In the genomic region with DNA sequence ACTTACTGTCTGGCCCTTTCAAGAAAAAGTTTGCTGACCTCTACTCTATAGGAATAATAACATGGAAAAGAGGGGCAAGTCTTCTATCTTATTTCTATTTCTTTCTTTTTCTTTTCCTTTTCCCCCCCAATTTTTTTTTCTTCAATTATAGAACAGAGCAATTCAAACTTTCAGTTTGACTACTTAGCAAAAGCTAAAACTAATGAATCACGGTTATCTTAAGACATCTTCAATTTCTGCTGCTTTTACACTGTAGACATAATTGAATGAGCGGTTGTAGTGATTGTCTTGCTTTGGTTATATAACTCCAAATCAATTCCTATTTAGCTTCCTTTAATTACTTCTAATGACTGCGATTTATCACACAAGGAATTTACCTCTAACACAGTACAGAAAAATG, we compare ENCODE assay signal across 20 cellular contexts.
DNase-seq lines count a peak whose midpoint lies in the region; ATAC-seq lines count a peak whose summit lies in the region.
"Had no signal": no experiment of that assay in that cellular context is flagged by ENCODE, and none has a peak within 500 bp of the region (broad histone marks: within the 10 kb centered on the region; RNA-seq: fewer than 3 reads in every experiment).

No MANE protein-coding gene starts in this region.

- CTCF ChIA-PET in activated naive CD4-positive, alpha-beta T cell treated with anti-CD3 and anti-CD28 coated beads, Interleukin-2, amount 10 ng/mL, durations not matched to agents 7 days and 5 days (lab: Charles Lee), result no interaction called here

- H3K36me3 Mint-ChIP-seq in activated naive CD4-positive, alpha-beta T cell treated with anti-CD3 and anti-CD28 coated beads, Interleukin-2, amount 10 ng/mL, durations not matched to agents 7 days and 5 days, result no peaks in the 10 kb centered on the region

- ATAC-seq in GM19324 (IDR thresholded peaks at IDR 0.05; ENCODE audit: low FRiP score, unreplicated experiment), result peak; percentile 8
- peak; percentile 23 for ATAC-seq in GM21786 (IDR thresholded peaks at IDR 0.05; ENCODE audit: unreplicated experiment)
- ATAC-seq in HG03280 (IDR thresholded peaks at IDR 0.05; ENCODE audit: unreplicated experiment), result peak; percentile 16
- ATAC-seq: right lobe of liver had no signal

- H3K9me3 Mint-ChIP-seq in activated naive CD4-positive, alpha-beta T cell treated with anti-CD3 and anti-CD28 coated beads, Interleukin-2, amount 10 ng/mL, durations not matched to agents 7 days and 5 days, result no peaks in the 10 kb centered on the region

- H3K4me3 Mint-ChIP-seq in activated naive CD4-positive, alpha-beta T cell treated with anti-CD3 and anti-CD28 coated beads, Interleukin-2, amount 10 ng/mL, durations not matched to agents 7 days and 5 days, result no peak overlapping the region
- H3K4me3 Mint-ChIP-seq: activated T-cell treated with anti-CD3 and anti-CD28 coated beads, Interleukin-2, amount 50 U/mL, for 24 hours; neural crest cell; T-helper 1 cell treated with Interleukin-12 subunit alpha and Interleukin-12 subunit beta and Interleukin-4 antibody, amounts not matched to agents 30 μg/mL and 1 μg/mL, for 36 hours had no signal

- H3K4me1 Mint-ChIP-seq in activated naive CD4-positive, alpha-beta T cell treated with anti-CD3 and anti-CD28 coated beads, Interleukin-2, amount 10 ng/mL, durations not matched to agents 7 days and 5 days, result no peaks in the 10 kb centered on the region
- H3K4me1 Mint-ChIP-seq: neural crest cell had no signal

- DNase-seq in NOMO-1 treated with dmso at 0.1 percent for 144 hours (lab: John Stamatoyannopoulos, UW; ENCODE audit: unreplicated experiment) (no peak), glomerular visceral epithelial cell (ENCODE audit: extremely low spot score) (no peak), GM19240 (ENCODE audit: insufficient read length, low spot score) (no peak)
- no peak for DNase-seq in activated naive CD4-positive, alpha-beta T cell treated with anti-CD3 and anti-CD28 coated beads, Interleukin-2, amount 10 ng/mL, durations not matched to agents 7 days and 5 days
- DNase-seq: activated T-cell treated with anti-CD3 and anti-CD28 coated beads, Interleukin-2, amount 50 U/mL, for 24 hours; adrenal gland; effector CD4-positive, alpha-beta T cell; Karpas-422; mammary epithelial cell; NCI-H1694 treated with DMSO at 0.1 percent for 48 hours; NCI-H526; right lobe of liver; RPMI8226; stimulated activated CD4-positive, alpha-beta T cell treated with anti-CD3 and anti-CD28 coated beads, Interleukin-4, amount 100 ng/mL, for 4 hours; stimulated activated naive CD4-positive, alpha-beta T cell had no signal

- no peak overlapping the region for H3K27ac Mint-ChIP-seq in activated naive CD4-positive, alpha-beta T cell treated with anti-CD3 and anti-CD28 coated beads, Interleukin-2, amount 10 ng/mL, durations not matched to agents 7 days and 5 days
- H3K27ac Mint-ChIP-seq: activated T-cell treated with anti-CD3 and anti-CD28 coated beads, Interleukin-2, amount 50 U/mL, for 24 hours; T-helper 1 cell treated with Interleukin-12 subunit alpha and Interleukin-12 subunit beta and Interleukin-4 antibody, amounts not matched to agents 30 μg/mL and 1 μg/mL, for 36 hours had no signal

- H3K27me3 Mint-ChIP-seq in activated naive CD4-positive, alpha-beta T cell treated with anti-CD3 and anti-CD28 coated beads, Interleukin-2, amount 10 ng/mL, durations not matched to agents 7 days and 5 days, result no peaks in the 10 kb centered on the region
- H3K27me3 Mint-ChIP-seq: activated T-cell treated with anti-CD3 and anti-CD28 coated beads, Interleukin-2, amount 50 U/mL, for 24 hours had no signal
